17 cellular contexts compared by ENCODE assay signal in the genomic region with DNA sequence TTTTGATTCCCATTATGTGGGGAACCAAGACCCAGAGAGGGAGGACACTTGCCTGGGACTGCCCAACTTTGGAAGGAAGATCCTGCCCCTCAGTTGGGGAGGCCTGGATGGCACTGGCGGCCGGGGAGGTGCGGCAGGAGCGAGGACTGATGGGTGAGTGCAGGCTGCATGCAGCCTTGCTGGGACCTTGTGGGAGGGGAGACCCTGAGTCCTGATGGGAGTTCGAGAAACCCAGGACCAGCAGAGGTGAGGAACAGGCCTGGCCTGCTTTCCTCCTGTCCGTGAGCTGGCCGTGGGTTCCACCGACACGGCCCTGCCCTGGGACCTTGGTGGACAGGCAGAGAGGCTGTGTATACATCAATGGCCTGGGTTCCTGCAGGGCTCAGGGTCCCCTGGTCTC. TPM values are rescaled to one million over a fixed set of nuclear protein-coding genes. Genes with fewer than 3 reads are reported as not detected.
DNase-seq lines count a peak whose midpoint lies in the region; ATAC-seq and TF ChIP-seq lines count a peak whose summit lies in the region.
"Had no signal": no experiment of that assay in that cellular context is flagged by ENCODE, and none has a peak within 500 bp of the region (broad histone marks: within the 10 kb centered on the region; RNA-seq: fewer than 3 reads in every experiment).

No MANE protein-coding gene starts in this region.

- no peaks in the 10 kb centered on the region for H3K79me1 ChIP-seq in mesenchymal stem cell (replicated peaks; ENCODE audit: low read length, poor library complexity, severe bottlenecking)

- H2AK5ac ChIP-seq in mesenchymal stem cell (ENCODE audit: low read length, severe bottlenecking): no peak overlapping the region

- no peak overlapping the region for H3K23ac ChIP-seq in mesenchymal stem cell (ENCODE audit: low read length in 2 of 2)

- no peak overlapping the region for H2BK12ac ChIP-seq in mesenchymal stem cell (ENCODE audit: low read length in 2 of 2)

- peaks cover 3% of the 10 kb centered on the region for H3K36me3 Mint-ChIP-seq in effector memory CD8-positive, alpha-beta T cell (ENCODE audit: insufficient read depth)
- H3K36me3 Mint-ChIP-seq: CD8-positive, alpha-beta memory T cell had no signal

- H3K14ac ChIP-seq in mesenchymal stem cell (ENCODE audit: low read length in 2 of 2): no peak overlapping the region

- intact Hi-C loops in cardiac septum (cut with DNase I) (loop anchor here (10.0 kb wide), 1 partner anchor 288 kb away; no protein-coding TSS in a partner anchor), Right ventricle myocardium inferior (cut with DNase I) (no loop called here)

- no peaks in the 10 kb centered on the region for H3K9me3 Mint-ChIP-seq in effector memory CD8-positive, alpha-beta T cell

- ATAC-seq in Right ventricle myocardium inferior: no peak
- ATAC-seq in RWPE2 (ENCODE audit: low read depth): no peak
- no peak for ATAC-seq in effector memory CD8-positive, alpha-beta T cell (replicated peaks)
- no peak for ATAC-seq in HG03135 (IDR thresholded peaks at IDR 0.05; ENCODE audit: unreplicated experiment)
- ATAC-seq: K562 had no signal

- no peak for TF ChIP-seq CTCF in RWPE2 (IDR thresholded peaks at IDR 0.05; ENCODE audit: poor library complexity, severe bottlenecking)

- H3K27ac ChIP-seq in RWPE2 (ENCODE audit: poor library complexity, severe bottlenecking) (no peak overlapping the region), mesenchymal stem cell (ENCODE audit: low read length, poor library complexity, severe bottlenecking) (no peak overlapping the region)
- H3K27ac ChIP-seq: SJCRH30 had no signal

- H3K9ac ChIP-seq in mesenchymal stem cell (ENCODE audit: low read length): no peak overlapping the region
- H3K9ac ChIP-seq: BLaER1 treated with 17β-estradiol and CSF1 and Interleukin-3, amounts not matched to agents 10 nM and 100 nM had no signal

- H3K27me3 ChIP-seq in RWPE2 (ENCODE audit: insufficient read depth, poor library complexity, severe bottlenecking) (no peaks in the 10 kb centered on the region), mesenchymal stem cell (ENCODE audit: control insufficient read depth in 1 of 2, insufficient read depth in 1 of 2, low read length in 2 of 2) (peaks cover 6 to 43% of the 10 kb centered on the region in 2 experiments)
- H3K27me3 ChIP-seq: BLaER1 treated with 17β-estradiol and CSF1 and Interleukin-3, amounts not matched to agents 10 nM and 100 nM; SJCRH30 had no signal

- H4K8ac ChIP-seq in mesenchymal stem cell (ENCODE audit: low read length): no peak overlapping the region

- H3K4me1 Mint-ChIP-seq in effector memory CD8-positive, alpha-beta T cell (ENCODE audit: low read depth in 2 of 2): no peaks in the 10 kb centered on the region

- H4K91ac ChIP-seq in mesenchymal stem cell (ENCODE audit: low read length): peak overlapping the region; percentile 43

- no peak overlapping the region for H3K4me3 ChIP-seq in RWPE2 (ENCODE audit: severe bottlenecking)
- H3K4me3 ChIP-seq in mesenchymal stem cell (ENCODE audit: insufficient read depth in 1 of 2, low read depth in 1 of 2, low read length in 2 of 2): no peak overlapping the region
- H3K4me3 ChIP-seq: K562, SJCRH30 had no signal

- no peak overlapping the region for H2BK120ac ChIP-seq in mesenchymal stem cell (ENCODE audit: low read depth, low read length)

- no peak overlapping the region for H2BK15ac ChIP-seq in mesenchymal stem cell (ENCODE audit: low read depth, poor library complexity, severe bottlenecking)

- no peak overlapping the region for H2AFZ ChIP-seq in mesenchymal stem cell (ENCODE audit: low read depth, low read length)

- H3K4ac ChIP-seq in mesenchymal stem cell (ENCODE audit: low read depth in 1 of 2, low read length in 2 of 2): no peak overlapping the region

- no peak overlapping the region for H3K27ac Mint-ChIP-seq in effector memory CD8-positive, alpha-beta T cell
- H3K27ac Mint-ChIP-seq: CD8-positive, alpha-beta memory T cell had no signal

- H3K9me3 ChIP-seq in RWPE2 (ENCODE audit: severe bottlenecking): no peaks in the 10 kb centered on the region
- peaks cover 22% of the 10 kb centered on the region for H3K9me3 ChIP-seq in mesenchymal stem cell (ENCODE audit: control insufficient read depth, low read length)
- H3K9me3 ChIP-seq: SJCRH30 had no signal

- H3K36me3 ChIP-seq in RWPE2 (ENCODE audit: low read depth) (no peaks in the 10 kb centered on the region), mesenchymal stem cell (ENCODE audit: control insufficient read depth in 1 of 2, insufficient read depth in 2 of 2, low read depth in 1 of 2, low read length in 2 of 2) (no peaks in the 10 kb centered on the region)
- H3K36me3 ChIP-seq: SJCRH30 had no signal

- H3K4me3 Mint-ChIP-seq in effector memory CD8-positive, alpha-beta T cell: no peak overlapping the region
- H3K4me3 Mint-ChIP-seq: CD8-positive, alpha-beta memory T cell had no signal

- no peak overlapping the region for H3K4me2 ChIP-seq in mesenchymal stem cell (ENCODE audit: low read length, poor library complexity, severe bottlenecking)
- H3K4me2 ChIP-seq: BLaER1 treated with 17β-estradiol and CSF1 and Interleukin-3, amounts not matched to agents 10 nM and 100 nM had no signal

- DNase-seq in cardiac septum (ENCODE audit: low spot score) (peak; percentile 70), Right ventricle myocardium inferior (ENCODE audit: missing footprints) (no peak), RWPE2 (ENCODE audit: low spot score) (peak; percentile 25), mesenchymal stem cell (no peak), NCI-H2029 treated with DMSO at 0.1 percent for 48 hours (lab: John Stamatoyannopoulos, UW) (no peak)
- no peak for DNase-seq in effector memory CD8-positive, alpha-beta T cell
- DNase-seq: CD8-positive, alpha-beta memory T cell; DMS79 treated with DMSO at 0.1 percent for 48 hours; GOT3; NCI-H1092 treated with DMSO at 0.1 percent for 48 hours; NCI-H146; NCI-H2081; RPMI8226; SJCRH30 had no signal

- H3K4me1 ChIP-seq in RWPE2 (ENCODE audit: insufficient read depth, poor library complexity, severe bottlenecking) (peaks cover 16% of the 10 kb centered on the region), mesenchymal stem cell (ENCODE audit: control insufficient read depth, insufficient read depth, low read depth, low read length) (peaks cover 11% of the 10 kb centered on the region)

- 96% methylated on average over 9 of the region's 9 CpGs for WGBS in mesenchymal stem cell

- H2BK5ac ChIP-seq in mesenchymal stem cell (ENCODE audit: low read depth, low read length, poor library complexity, severe bottlenecking): no peak overlapping the region

- H3K18ac ChIP-seq in mesenchymal stem cell (ENCODE audit: low read depth in 1 of 2, low read length in 2 of 2): no peak overlapping the region

- peaks cover 6 to 8% of the 10 kb centered on the region in 2 donors for H3K27me3 Mint-ChIP-seq in effector memory CD8-positive, alpha-beta T cell

RNA-seq across cellular contexts. Expression of gene SMIM38, which starts 19.3 kb away (rescaled TPM):
- 0.19 TPM for total RNA-seq in cardiac septum
- 0.11 TPM for total RNA-seq in Right ventricle myocardium inferior
- 0.03 TPM for polyA plus RNA-seq in mesenchymal stem cell (2013, experiment 1 of 2)
- polyA plus RNA-seq in mesenchymal stem cell (2013, experiment 2 of 2): 0.01 TPM
- polyA plus RNA-seq: CD8-positive, alpha-beta memory T cell had no signal

Comparison
In these comparisons a context has a peak if more than half of its experiments do, and no peak if none do; other contexts are left out.
1. DNase-seq: peak in cardiac septum (single experiment) and RWPE2 (single experiment); none in Right ventricle myocardium inferior (single experiment), mesenchymal stem cell (single experiment), effector memory CD8-positive, alpha-beta T cell (0 of 3) and NCI-H2029 treated with DMSO at 0.1 percent for 48 hours (single experiment).